23 cellular contexts compared by ENCODE assay signal in genomic region chr14:72888636-72889201, GRCh38. TPM values are rescaled to one million over a fixed set of nuclear protein-coding genes. Genes with fewer than 3 reads are reported as not detected.
DNase-seq lines count a peak whose midpoint lies in the region; ATAC-seq and TF ChIP-seq lines count a peak whose summit lies in the region.
"Had no signal": no experiment of that assay in that cellular context is flagged by ENCODE, and none has a peak within 500 bp of the region (broad histone marks: within the 10 kb centered on the region; RNA-seq: fewer than 3 reads in every experiment).

No MANE protein-coding gene starts in this region.

- H3K4me1 ChIP-seq in IMR-90 (ENCODE audit: control insufficient read depth, insufficient read depth, low read length), result peaks cover 22% of the 10 kb centered on the region
- H3K4me1 ChIP-seq in HAP-1, result peaks cover 8% of the 10 kb centered on the region; the same call in 1 of the 2 replicates

- H3K14ac ChIP-seq in IMR-90 (replicated peaks; ENCODE audit: low read depth, low read length), result no peak overlapping the region

- peaks cover 39% of the 10 kb centered on the region for H3K27me3 Mint-ChIP-seq in activated CD4-positive, alpha-beta memory T cell treated with anti-CD3 and anti-CD28 coated beads, Interleukin-2, amount 10 ng/mL, durations not matched to agents 7 days and 5 days

- no peak overlapping the region for H2BK5ac ChIP-seq in IMR-90 (ENCODE audit: low read depth, low read length, poor library complexity, severe bottlenecking)

- TF ChIP-seq CTCF in IMR-90 (conservative IDR thresholded peaks at IDR 0.05; ENCODE audit: low read depth, low read length), result no peak
- no peak for TF ChIP-seq CTCF in astrocyte of the spinal cord (IDR thresholded peaks at IDR 0.05; ENCODE audit: low read depth, low read length)

- H3K4me3 ChIP-seq in IMR-90 (ENCODE audit: insufficient read depth, low read depth, low read length) (no peak overlapping the region), astrocyte of the spinal cord (ENCODE audit: low read depth, low read length) (no peak overlapping the region), HAP-1 (no peak overlapping the region)
- H3K4me3 ChIP-seq: esophagus squamous epithelium, mucosa of descending colon, thyroid gland had no signal

- H3K4me3 Mint-ChIP-seq in activated CD4-positive, alpha-beta memory T cell treated with anti-CD3 and anti-CD28 coated beads, Interleukin-2, amount 10 ng/mL, durations not matched to agents 7 days and 5 days, result no peak overlapping the region
- H3K4me3 Mint-ChIP-seq: activated CD4-positive, alpha-beta T cell treated with anti-CD3 and anti-CD28 coated beads for 36 hours; activated naive CD4-positive, alpha-beta T cell treated with anti-CD3 and anti-CD28 coated beads, Interleukin-2, amount 50 U/mL, for 24 hours; stimulated activated naive CD8-positive, alpha-beta T cell treated with anti-CD3 and anti-CD28 coated beads, Interleukin-15, Interleukin-2, amounts not matched to agents 100 ng/mL and 50 ng/mL, for 24 hours had no signal

- H2AFZ ChIP-seq in IMR-90 (replicated peaks; ENCODE audit: low read length, poor library complexity), result no peak overlapping the region

- TF ChIP-seq POLR2A in IMR-90 (IDR thresholded peaks at IDR 0.05; ENCODE audit: low read depth, low read length), result no peak

- H2BK120ac ChIP-seq in IMR-90 (ENCODE audit: low read depth, low read length), result no peak overlapping the region

- CTCF ChIA-PET in IMR-90 (lab: Yijun Ruan, JAX), result interaction anchor here (0.8 kb wide), 1 partner anchor 231 kb away, joined by 3 read pairs; no protein-coding TSS in a partner anchor
- CTCF ChIA-PET in activated CD4-positive, alpha-beta memory T cell treated with anti-CD3 and anti-CD28 coated beads, Interleukin-2, amount 10 ng/mL, durations not matched to agents 7 days and 5 days (lab: Charles Lee), result interaction anchor here (0.6 to 1.3 kb wide), 3 partner anchors 17 to 372 kb away, joined by 3 to 5 read pairs (median 3); no protein-coding TSS in a partner anchor

- H3K4me1 Mint-ChIP-seq in activated CD4-positive, alpha-beta memory T cell treated with anti-CD3 and anti-CD28 coated beads, Interleukin-2, amount 10 ng/mL, durations not matched to agents 7 days and 5 days, result peaks cover 38% of the 10 kb centered on the region

- H2BK20ac ChIP-seq in IMR-90 (ENCODE audit: low read depth, low read length), result no peak overlapping the region

- intact Hi-C loops in IMR-90 (cut with micrococcal nuclease), result no loop called here

- H3K18ac ChIP-seq in IMR-90 (ENCODE audit: low read depth, low read length), result no peak overlapping the region

- POLR2A ChIA-PET in IMR-90 (lab: Charles Lee; ENCODE audit: unreplicated experiment), result no interaction called here
- POLR2A ChIA-PET in activated CD4-positive, alpha-beta memory T cell treated with anti-CD3 and anti-CD28 coated beads, Interleukin-2, amount 10 ng/mL, durations not matched to agents 7 days and 5 days (lab: Charles Lee), result interaction anchor here (1.1 kb wide), 1 partner anchor 25 kb away, joined by 3 read pairs; no protein-coding TSS in a partner anchor

- H4K20me1 ChIP-seq in IMR-90 (ENCODE audit: insufficient read depth, low read length), result peaks cover 60% of the 10 kb centered on the region

- H3K9me3 Mint-ChIP-seq in activated naive CD4-positive, alpha-beta T cell treated with anti-CD3 and anti-CD28 coated beads, Interleukin-2, amount 50 U/mL, for 72 hours, result no peaks in the 10 kb centered on the region
- no peaks in the 10 kb centered on the region for H3K9me3 Mint-ChIP-seq in activated CD4-positive, alpha-beta memory T cell treated with anti-CD3 and anti-CD28 coated beads, Interleukin-2, amount 10 ng/mL, durations not matched to agents 7 days and 5 days
- H3K9me3 Mint-ChIP-seq: activated naive CD4-positive, alpha-beta T cell treated with anti-CD3 and anti-CD28 coated beads, Interleukin-2, amount 50 U/mL, for 24 hours; stimulated activated naive CD8-positive, alpha-beta T cell treated with anti-CD3 and anti-CD28 coated beads, Interleukin-15, Interleukin-2, amounts not matched to agents 100 ng/mL and 50 ng/mL, for 24 hours had no signal

- H3K9me3 ChIP-seq in IMR-90 (ENCODE audit: control insufficient read depth, insufficient read depth, low read length) (no peaks in the 10 kb centered on the region), HAP-1 (no peaks in the 10 kb centered on the region)
- H3K9me3 ChIP-seq: esophagus squamous epithelium, mucosa of descending colon, thyroid gland had no signal

- H4K8ac ChIP-seq in IMR-90 (ENCODE audit: low read depth in 2 of 2, low read length in 2 of 2), result no peak overlapping the region

- no peak overlapping the region for H2AK9ac ChIP-seq in IMR-90 (replicated peaks; ENCODE audit: low read depth, low read length, poor library complexity)

- BruUV-seq in IMR-90 (replicated peaks; lab: Mats Ljungman, UMichigan), result no TSS peak

- dilution Hi-C loops in IMR-90 (cut with HindIII; ENCODE audit: low sequenced_read_pairs, unreplicated experiment), result no loop called here

- H2AK5ac ChIP-seq in IMR-90 (ENCODE audit: low read depth, low read length), result no peak overlapping the region

- DNase-seq in AG20443 (ENCODE audit: low spot score), result peak; percentile 38
- DNase-seq in IMR-90, result peak; percentile 48
- peak; percentile 45 for DNase-seq in astrocyte of the spinal cord (ENCODE audit: low read depth, low spot score)
- DNase-seq in mesenteric fat pad (ENCODE audit: low spot score), result peak; percentile 24
- no peak for DNase-seq in activated naive CD4-positive, alpha-beta T cell treated with anti-CD3 and anti-CD28 coated beads, Interleukin-2, amount 50 U/mL, for 72 hours (ENCODE audit: low spot score in 2 of 2)
- no peak for DNase-seq in activated CD4-positive, alpha-beta memory T cell treated with anti-CD3 and anti-CD28 coated beads, Interleukin-2, amount 10 ng/mL, durations not matched to agents 7 days and 5 days
- DNase-seq in NCI-H2196 treated with DMSO at 0.1 percent for 48 hours (lab: John Stamatoyannopoulos, UW; ENCODE audit: unreplicated experiment), result no peak
- no peak for DNase-seq in HAP-1 (ENCODE audit: low spot score in 2 of 2)
- DNase-seq: activated CD4-positive, alpha-beta T cell treated with anti-CD3 and anti-CD28 coated beads for 36 hours; activated T-cell treated with anti-CD3 and anti-CD28 coated beads, Interleukin-2, amount 50 U/mL, for 48 hours; CD8-positive, alpha-beta memory T cell; esophagus squamous epithelium; Karpas-422; mucosa of descending colon; NCI-H1105; NCI-H2029; NCI-H446; stimulated activated CD4-positive, alpha-beta T cell treated with anti-CD3 and anti-CD28 coated beads, Interleukin-4, amount 100 ng/mL, for 4 hours; T-helper 1 cell; thyroid gland had no signal

- peak overlapping the region; percentile 63 for H3K4me2 ChIP-seq in IMR-90 (ENCODE audit: low read depth, low read length)

- no peak overlapping the region for H3K4ac ChIP-seq in IMR-90 (ENCODE audit: low read depth, low read length)

- peak; percentile 27; the same call in 1 of the 2 replicates for ATAC-seq in IMR-90 (ENCODE audit: low read depth)
- no peak for ATAC-seq in activated naive CD4-positive, alpha-beta T cell treated with anti-CD3 and anti-CD28 coated beads, Interleukin-2, amount 50 U/mL, for 72 hours
- ATAC-seq: activated CD4-positive, alpha-beta T cell treated with anti-CD3 and anti-CD28 coated beads for 36 hours; mucosa of descending colon had no signal

- no peak overlapping the region for H3K27ac Mint-ChIP-seq in activated naive CD4-positive, alpha-beta T cell treated with anti-CD3 and anti-CD28 coated beads, Interleukin-2, amount 50 U/mL, for 72 hours
- H3K27ac Mint-ChIP-seq in activated CD4-positive, alpha-beta memory T cell treated with anti-CD3 and anti-CD28 coated beads, Interleukin-2, amount 10 ng/mL, durations not matched to agents 7 days and 5 days, result no peak overlapping the region
- H3K27ac Mint-ChIP-seq: activated CD4-positive, alpha-beta T cell treated with anti-CD3 and anti-CD28 coated beads for 36 hours; activated naive CD4-positive, alpha-beta T cell treated with anti-CD3 and anti-CD28 coated beads, Interleukin-2, amount 50 U/mL, for 24 hours; stimulated activated naive CD8-positive, alpha-beta T cell treated with anti-CD3 and anti-CD28 coated beads, Interleukin-15, Interleukin-2, amounts not matched to agents 100 ng/mL and 50 ng/mL, for 24 hours had no signal

- H3K27ac ChIP-seq in IMR-90 (ENCODE audit: insufficient read depth, low read length), result no peak overlapping the region
- H3K27ac ChIP-seq: esophagus squamous epithelium, thyroid gland had no signal

- H3K23ac ChIP-seq in IMR-90 (ENCODE audit: low read depth, low read length), result no peak overlapping the region; the same call in 1 of the 2 replicates

- H3K27me3 ChIP-seq in IMR-90 (ENCODE audit: control insufficient read depth, insufficient read depth, low read length), result no peaks in the 10 kb centered on the region
- H3K27me3 ChIP-seq in HAP-1 (ENCODE audit: low read depth), result no peaks in the 10 kb centered on the region
- H3K27me3 ChIP-seq: thyroid gland had no signal

- in situ Hi-C loops in IMR-90 (cut with MboI; ENCODE audit: low sequenced_read_pairs), result no loop called here
- in situ Hi-C loops in astrocyte of the spinal cord (cut with HindIII; ENCODE audit: low sequenced_read_pairs), result no loop called here
- in situ Hi-C loops in HAP-1 (cut with MboI; ENCODE audit: low sequenced_read_pairs), result no loop called here

- no peak overlapping the region for H4K91ac ChIP-seq in IMR-90 (ENCODE audit: insufficient read depth, low read depth, low read length)

- no peak overlapping the region for H3K56ac ChIP-seq in IMR-90 (ENCODE audit: extremely low read depth, insufficient read depth, low read length)

- no peak overlapping the region for H3K9ac ChIP-seq in IMR-90 (ENCODE audit: low read depth, low read length)

- H4K5ac ChIP-seq in IMR-90 (ENCODE audit: low read depth, low read length), result no peak overlapping the region

- peaks cover 5 to 6% of the 10 kb centered on the region in 2 donors for H3K36me3 Mint-ChIP-seq in activated naive CD4-positive, alpha-beta T cell treated with anti-CD3 and anti-CD28 coated beads, Interleukin-2, amount 50 U/mL, for 72 hours
- peaks cover 25% of the 10 kb centered on the region for H3K36me3 Mint-ChIP-seq in activated CD4-positive, alpha-beta memory T cell treated with anti-CD3 and anti-CD28 coated beads, Interleukin-2, amount 10 ng/mL, durations not matched to agents 7 days and 5 days (ENCODE audit: low read depth)
- H3K36me3 Mint-ChIP-seq: activated naive CD4-positive, alpha-beta T cell treated with anti-CD3 and anti-CD28 coated beads, Interleukin-2, amount 50 U/mL, for 24 hours had no signal

- H2BK15ac ChIP-seq in IMR-90 (ENCODE audit: low read depth, low read length), result no peak overlapping the region

- no peaks in the 10 kb centered on the region for H3K36me3 ChIP-seq in IMR-90 (ENCODE audit: control insufficient read depth, insufficient read depth, low read length)
- H3K36me3 ChIP-seq in HAP-1 (replicated peaks), result no peaks in the 10 kb centered on the region
- H3K36me3 ChIP-seq: esophagus squamous epithelium, thyroid gland had no signal

- TF ChIP-seq RAD21 in IMR-90 (IDR thresholded peaks at IDR 0.05; ENCODE audit: low read length), result no peak

- H3K9me1 ChIP-seq in IMR-90 (ENCODE audit: insufficient read depth, low read length), result peaks cover 4% of the 10 kb centered on the region

- no CpG with 5 or more reads among the region's 2 CpGs for WGBS in IMR-90 (ENCODE audit: extremely low coverage in 2 of 2, insufficient read length in 1 of 2), 2 experiments

- H3K79me1 ChIP-seq in IMR-90 (ENCODE audit: low read depth in 1 of 2, low read length in 2 of 2), result peaks cover 37 to 78% of the 10 kb centered on the region in 2 experiments

RNA-seq across cellular contexts. Expression of gene DPF3, which starts 5.2 kb away (rescaled TPM):
- 32.8 and 48.9 TPM in 2 replicates for total RNA-seq in IMR-90 (2012; rRNA removed)
- polyA plus RNA-seq in IMR-90 (2012; rRNA removed), result 30.5 and 37.7 TPM in 2 replicates
- 9.5 and 12.3 TPM in 2 replicates for polyA plus RNA-seq in IMR-90 (2012; cell fraction: cytosol; rRNA removed)
- polyA plus RNA-seq in IMR-90 (2012; cell fraction: nucleus; rRNA removed; ENCODE audit: low replicate concordance), result 70.5 and 136 TPM in 2 replicates
- 0.64 TPM for total RNA-seq in mesenteric fat pad
- under 1 TPM in 1 of 2 donors, not detected in 1; 0.29 TPM for total RNA-seq in activated naive CD4-positive, alpha-beta T cell treated with anti-CD3 and anti-CD28 coated beads, Interleukin-2, amount 50 U/mL, for 72 hours
- total RNA-seq in activated CD4-positive, alpha-beta memory T cell treated with anti-CD3 and anti-CD28 coated beads, Interleukin-2, amount 10 ng/mL, durations not matched to agents 7 days and 5 days, result 10 to 100 TPM; 14.9 to 15.4 TPM
- total RNA-seq: HT-29 had no signal

RNA-seq across cellular contexts. Expression of gene DCAF4, which starts 37.5 kb away (rescaled TPM):
- total RNA-seq in IMR-90 (2012; rRNA removed) (24.7 and 29.4 TPM in 2 replicates), mesenteric fat pad (18.9 TPM)
- polyA plus RNA-seq in IMR-90 (2012; rRNA removed), result 22.8 and 28.8 TPM in 2 replicates
- 12.6 and 23.5 TPM in 2 replicates for polyA plus RNA-seq in IMR-90 (2012; cell fraction: cytosol; rRNA removed)
- polyA plus RNA-seq in IMR-90 (2012; cell fraction: nucleus; rRNA removed; ENCODE audit: low replicate concordance), result 35.2 and 102 TPM in 2 replicates
- 10 to 100 TPM; 17.7 to 20.5 TPM for total RNA-seq in activated naive CD4-positive, alpha-beta T cell treated with anti-CD3 and anti-CD28 coated beads, Interleukin-2, amount 50 U/mL, for 72 hours
- total RNA-seq in activated CD4-positive, alpha-beta memory T cell treated with anti-CD3 and anti-CD28 coated beads, Interleukin-2, amount 10 ng/mL, durations not matched to agents 7 days and 5 days, result 10 to 100 TPM; 13.6 to 15.6 TPM

Comparison
In these comparisons a context has a peak if more than half of its experiments do, and no peak if none do; other contexts are left out.
1. DNase-seq: peak in AG20443 (single experiment), IMR-90 (single experiment), astrocyte of the spinal cord (single experiment) and mesenteric fat pad (single experiment); none in activated naive CD4-positive, alpha-beta T cell treated with anti-CD3 and anti-CD28 coated beads, Interleukin-2, amount 50 U/mL, for 72 hours (0 of 2), activated CD4-positive, alpha-beta memory T cell treated with anti-CD3 and anti-CD28 coated beads, Interleukin-2, amount 10 ng/mL, durations not matched to agents 7 days and 5 days (single experiment), NCI-H2196 treated with DMSO at 0.1 percent for 48 hours (single experiment) and HAP-1 (0 of 2).